ENCODE assay signal across 1 cellular context in the genomic region with DNA sequence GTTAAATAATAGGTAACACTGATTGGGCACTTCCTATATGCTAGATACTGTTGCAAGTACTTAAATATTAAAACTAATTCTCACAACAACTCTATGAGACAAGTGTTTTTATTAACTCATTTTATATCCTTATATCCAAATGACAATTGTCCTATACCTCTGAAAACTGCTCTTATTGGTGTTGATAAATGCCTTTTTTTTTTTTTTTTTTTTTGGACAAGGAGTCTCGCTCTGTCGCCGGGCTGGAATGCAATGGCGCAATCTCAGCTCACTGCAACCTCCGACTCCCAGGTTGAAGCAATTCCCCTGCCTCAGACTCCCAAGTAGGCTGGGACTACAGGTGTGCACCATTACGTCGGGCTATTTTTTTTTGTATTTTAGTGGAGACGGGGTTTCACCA.
TF ChIP-seq lines count a peak whose summit lies in the region.

No MANE protein-coding gene starts in this region.

TF ChIP-seq in GM12878, 131 proteins besides CTCF, POLR2A, EP300 and RAD21 (continued from another document):
- TF ChIP-seq, protein P1, sequence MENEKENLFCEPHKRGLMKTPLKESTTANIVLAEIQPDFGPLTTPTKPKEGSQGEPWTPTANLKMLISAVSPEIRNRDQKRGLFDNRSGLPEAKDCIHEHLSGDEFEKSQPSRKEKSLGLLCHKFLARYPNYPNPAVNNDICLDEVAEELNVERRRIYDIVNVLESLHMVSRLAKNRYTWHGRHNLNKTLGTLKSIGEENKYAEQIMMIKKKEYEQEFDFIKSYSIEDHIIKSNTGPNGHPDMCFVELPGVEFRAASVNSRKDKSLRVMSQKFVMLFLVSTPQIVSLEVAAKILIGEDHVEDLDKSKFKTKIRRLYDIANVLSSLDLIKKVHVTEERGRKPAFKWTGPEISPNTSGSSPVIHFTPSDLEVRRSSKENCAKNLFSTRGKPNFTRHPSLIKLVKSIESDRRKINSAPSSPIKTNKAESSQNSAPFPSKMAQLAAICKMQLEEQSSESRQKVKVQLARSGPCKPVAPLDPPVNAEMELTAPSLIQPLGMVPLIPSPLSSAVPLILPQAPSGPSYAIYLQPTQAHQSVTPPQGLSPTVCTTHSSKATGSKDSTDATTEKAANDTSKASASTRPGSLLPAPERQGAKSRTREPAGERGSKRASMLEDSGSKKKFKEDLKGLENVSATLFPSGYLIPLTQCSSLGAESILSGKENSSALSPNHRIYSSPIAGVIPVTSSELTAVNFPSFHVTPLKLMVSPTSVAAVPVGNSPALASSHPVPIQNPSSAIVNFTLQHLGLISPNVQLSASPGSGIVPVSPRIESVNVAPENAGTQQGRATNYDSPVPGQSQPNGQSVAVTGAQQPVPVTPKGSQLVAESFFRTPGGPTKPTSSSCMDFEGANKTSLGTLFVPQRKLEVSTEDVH (IDR thresholded peaks at IDR 0.05; ENCODE audit: low read depth, partially characterized antibody) = no peak
- TF ChIP-seq IKZF1 (conservative IDR thresholded peaks at IDR 0.05) = no peak
- TF ChIP-seq CHD2 (IDR thresholded peaks at IDR 0.05; ENCODE audit: borderline replicate concordance, low read depth, low read length) = no peak
TF ChIP-seq in GM12878: peak in this region for 0.
